ENCODE assay signal across 8 cellular contexts in the genomic region with DNA sequence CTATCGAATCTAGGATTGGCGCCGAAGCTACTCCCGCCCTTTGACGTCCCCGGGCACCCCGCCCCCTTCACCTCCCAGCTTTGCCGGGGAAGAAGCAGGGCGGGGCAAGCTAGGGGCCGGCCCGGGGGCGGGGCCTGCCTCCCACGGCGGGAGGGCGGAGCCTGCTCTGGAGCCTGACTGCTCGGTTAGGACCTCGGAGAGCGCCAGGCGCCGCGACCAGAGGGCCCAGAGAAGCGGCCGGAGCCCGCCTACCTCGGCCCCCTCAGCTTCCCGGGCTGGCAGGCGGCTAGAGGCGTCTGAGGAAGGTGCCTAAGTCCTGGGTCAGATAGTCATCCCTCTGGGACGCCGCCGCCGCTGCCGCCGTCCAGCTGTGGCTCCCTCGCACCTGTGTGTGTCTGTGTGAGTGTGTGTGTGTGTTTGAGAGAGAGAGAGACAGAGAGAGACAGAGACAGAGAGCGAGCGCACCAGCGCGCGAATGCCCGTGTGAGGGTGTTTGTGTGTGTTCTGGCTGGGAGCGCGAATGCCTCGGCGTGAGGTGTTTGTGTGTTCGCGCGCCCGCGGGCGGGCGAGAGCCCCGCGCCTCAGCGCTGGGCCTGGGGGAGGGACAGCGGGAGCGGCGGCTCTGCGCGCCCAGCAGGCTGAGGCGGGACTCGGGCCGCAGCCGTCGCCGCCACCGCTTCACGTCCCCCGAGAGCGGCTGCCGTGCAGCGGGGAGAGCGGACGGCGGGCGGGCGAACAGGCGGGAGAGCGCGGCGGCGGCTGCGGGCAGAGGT. TPM values are rescaled to one million over a fixed set of nuclear protein-coding genes. Genes with fewer than 3 reads are reported as not detected.
DNase-seq lines count a peak whose midpoint lies in the region; ATAC-seq and TF ChIP-seq lines count a peak whose summit lies in the region.

A gene (plus strand): TSS at position 176 of the 773 bp plus-strand sequence. CDS start 1,374 bp downstream, outside the sequence.

- POLR2A ChIA-PET in AG04449 (lab: Yijun Ruan, JAX) = no interaction called here

- H3K27ac ChIP-seq in esophagus squamous epithelium = no peak within 1 kb of the TSS

- peak within 1 kb of the TSS; percentile 93 to 95 for H3K4me3 Mint-ChIP-seq in stimulated activated naive CD8-positive, alpha-beta T cell treated with anti-CD3 and anti-CD28 coated beads, Interleukin-15, amount 100 ng/mL, for 72 hours

- TF ChIP-seq CTCF in AG04449 (IDR thresholded peaks at IDR 0.05; ENCODE audit: insufficient read depth, low read length, missing control alignments) (no peak), esophagus squamous epithelium (IDR thresholded peaks at IDR 0.05) (no peak)

- peaks cover 0 to 22% (median 11%) of the 10 kb centered on the region in 3 donors for H3K4me1 ChIP-seq in esophagus squamous epithelium

- CTCF ChIA-PET in AG04449 (lab: Yijun Ruan, JAX) = no interaction called here

- intact Hi-C loops in esophagus squamous epithelium (cut with DNase I) = no loop called here

- H3K36me3 ChIP-seq in esophagus squamous epithelium = no peaks in the 10 kb centered on the region

- TF ChIP-seq POLR2A in GM18505 (IDR thresholded peaks at IDR 0.05; ENCODE audit: borderline replicate concordance, extremely low read depth, insufficient read depth, insufficient read length) = no peak
- TF ChIP-seq POLR2A in esophagus squamous epithelium (IDR thresholded peaks at IDR 0.05) = no peak

- peaks cover 0 to 58% (median 12%) of the 10 kb centered on the region in 4 donors for H3K27me3 ChIP-seq in esophagus squamous epithelium

- ATAC-seq in GM18505 (IDR thresholded peaks at IDR 0.05; ENCODE audit: unreplicated experiment) = peak; percentile 99
- ATAC-seq in HG02885 (IDR thresholded peaks at IDR 0.05; ENCODE audit: poor library complexity, unreplicated experiment) = peak; percentile 97
- ATAC-seq in stimulated activated naive CD8-positive, alpha-beta T cell treated with anti-CD3 and anti-CD28 coated beads, Interleukin-15, amount 100 ng/mL, for 72 hours = peak; percentile 92

- H3K27ac Mint-ChIP-seq in stimulated activated naive CD8-positive, alpha-beta T cell treated with anti-CD3 and anti-CD28 coated beads, Interleukin-15, amount 100 ng/mL, for 72 hours = no peak within 1 kb of the TSS

- no peaks in the 10 kb centered on the region for H3K9me3 Mint-ChIP-seq in stimulated activated naive CD8-positive, alpha-beta T cell treated with anti-CD3 and anti-CD28 coated beads, Interleukin-15, amount 100 ng/mL, for 72 hours

- peaks cover 69% of the 10 kb centered on the region for H3K27me3 Mint-ChIP-seq in stimulated activated naive CD8-positive, alpha-beta T cell treated with anti-CD3 and anti-CD28 coated beads, Interleukin-15, amount 100 ng/mL, for 72 hours

- H3K4me3 ChIP-seq in AG04449 (ENCODE audit: low read depth, low read length) (peak within 1 kb of the TSS; percentile 52), esophagus squamous epithelium (peak within 1 kb of the TSS; percentile 32 to 68 (median 44))

- no peaks in the 10 kb centered on the region for H3K9me3 ChIP-seq in esophagus squamous epithelium

- peaks cover 24% of the 10 kb centered on the region for H3K4me1 Mint-ChIP-seq in stimulated activated naive CD8-positive, alpha-beta T cell treated with anti-CD3 and anti-CD28 coated beads, Interleukin-15, amount 100 ng/mL, for 72 hours

- WGBS in esophagus squamous epithelium, 2 donors = 0 to 11% methylated on average over 9 to 13 of the region's 83 CpGs

- no peak for DNase-seq in AG04449 (ENCODE audit: low read depth, low spot score)
- DNase-seq in NCI-H1694 treated with DMSO at 0.1 percent for 48 hours (lab: John Stamatoyannopoulos, UW) = peak; percentile 55
- DNase-seq in activated CD8-positive, alpha-beta memory T cell treated with anti-CD3 and anti-CD28 coated beads for 48 hours (ENCODE audit: low read depth in 2 of 3, low spot score in 2 of 3) = peak; percentile 10 to 41 (median 34)
- DNase-seq in esophagus squamous epithelium (lab: John Stamatoyannopoulos, UW) = no peak
- peak; percentile 47 for DNase-seq in myocyte (ENCODE audit: low read depth)
- DNase-seq in stimulated activated naive CD8-positive, alpha-beta T cell treated with anti-CD3 and anti-CD28 coated beads, Interleukin-15, amount 100 ng/mL, for 72 hours = peak; percentile 51 to 62

RNA-seq across cellular contexts. Expression of the gene that starts here (rescaled TPM):
- total RNA-seq in esophagus squamous epithelium (1 to 10 TPM in 1 of 4 donors, under 1 TPM in 2, not detected in 1; 0.04 to 1.9 (median 0.18) TPM), myocyte (0.10 and 0.19 TPM in 2 replicates)
- polyA plus RNA-seq in myocyte (2012) = 0.01 TPM

Comparison
In these comparisons a context has a peak if more than half of its experiments do, and no peak if none do; other contexts are left out.
1. Peak in DNase-seq in myocyte; RNA of the gene not detected or under 1 TPM.
2. DNase-seq: peak in NCI-H1694 treated with DMSO at 0.1 percent for 48 hours (single experiment), activated CD8-positive, alpha-beta memory T cell treated with anti-CD3 and anti-CD28 coated beads for 48 hours (3 of 3) and stimulated activated naive CD8-positive, alpha-beta T cell treated with anti-CD3 and anti-CD28 coated beads, Interleukin-15, amount 100 ng/mL, for 72 hours (2 of 2); none in AG04449 (single experiment) and esophagus squamous epithelium (single experiment).
3. Peak in every context shown above with its lines, with median percentiles within 50 percentile points of each other: ATAC-seq.